ENCODE assay signal across 8 cellular contexts in genomic region chr14:35416108-35416750, GRCh38. TPM values are rescaled to one million over a fixed set of nuclear protein-coding genes. Genes with fewer than 3 reads are reported as not detected.
DNase-seq lines count a peak whose midpoint lies in the region; ATAC-seq and TF ChIP-seq lines count a peak whose summit lies in the region.

No MANE protein-coding gene starts in this region.

- H3K36me3 ChIP-seq in prostate gland (no peaks in the 10 kb centered on the region), colonic mucosa (no peaks in the 10 kb centered on the region), testis (ENCODE audit: low read depth, missing control alignments) (no peaks in the 10 kb centered on the region)

- 36% methylated on average over 5 of the region's 5 CpGs for WGBS in prostate gland
- 55 to 67% methylated on average over 5 of the region's 5 CpGs for WGBS in testis, 2 donors

- intact Hi-C loops in prostate gland (cut with DNase I) = no loop called here
- intact Hi-C loops in colonic mucosa (cut with DNase I) = no loop called here
- intact Hi-C loops in testis (cut with DNase I; ENCODE audit: low total_unique reads) = loop anchor here (10.0 kb wide), 1 partner anchor 291 kb away; the partner anchor contains the start of genes PPP2R3C and PRORP

- H3K27me3 ChIP-seq in prostate gland (replicated peaks; ENCODE audit: insufficient read depth) (no peaks in the 10 kb centered on the region), colonic mucosa (no peaks in the 10 kb centered on the region), testis (no peaks in the 10 kb centered on the region)

- no peak for TF ChIP-seq POLR2A in prostate gland (IDR thresholded peaks at IDR 0.05)
- no peak for TF ChIP-seq POLR2A in testis (IDR thresholded peaks at IDR 0.05)

- H3K27ac Mint-ChIP-seq in naive thymus-derived CD8-positive, alpha-beta T cell = peak overlapping the region; percentile 85 to 97 (median 94)

- no peaks in the 10 kb centered on the region for H3K36me3 Mint-ChIP-seq in naive thymus-derived CD8-positive, alpha-beta T cell

- peak overlapping the region; percentile 36 to 80 (median 72) for H3K4me3 Mint-ChIP-seq in naive thymus-derived CD8-positive, alpha-beta T cell

- POLR2A ChIA-PET in naive thymus-derived CD8-positive, alpha-beta T cell (lab: Charles Lee) = interaction anchor here (0.5 to 2.8 kb wide), 11 partner anchors 12 to 370 kb away, joined by 3 to 65 read pairs (median 3); partner anchors contain the start of genes FAM177A1, NFKBIA, PPP2R3C and PRORP

- H3K4me1 ChIP-seq in prostate gland (replicated peaks) (no peaks in the 10 kb centered on the region), colonic mucosa (no peaks in the 10 kb centered on the region), testis (no peaks in the 10 kb centered on the region)

- no peaks in the 10 kb centered on the region for H3K9me3 Mint-ChIP-seq in naive thymus-derived CD8-positive, alpha-beta T cell

- DNase-seq in activated CD4-positive, alpha-beta T cell treated with anti-CD3 and anti-CD28 coated beads, Interleukin-2, amount 50 U/mL, for 4 hours = peak; percentile 68 to 77
- peak in 8 of 10 donors; percentile 15 to 73 (median 37) for DNase-seq in naive thymus-derived CD8-positive, alpha-beta T cell
- DNase-seq in prostate gland (ENCODE audit: low spot score) = no peak
- no peak for DNase-seq in NCI-H774 (lab: John Stamatoyannopoulos, UW)
- DNase-seq in colonic mucosa = no peak
- DNase-seq in testis = no peak

- H3K9me3 ChIP-seq in prostate gland = no peaks in the 10 kb centered on the region
- H3K9me3 ChIP-seq in colonic mucosa = no peaks in the 10 kb centered on the region
- H3K9me3 ChIP-seq in testis = no peaks in the 10 kb centered on the region

- no peak overlapping the region for H3K9ac ChIP-seq in colonic mucosa (ENCODE audit: low read depth in 2 of 2, low read length in 2 of 2)

- H3K4me3 ChIP-seq in prostate gland (no peak overlapping the region), colonic mucosa (no peak overlapping the region), testis (no peak overlapping the region)

- no peaks in the 10 kb centered on the region for H3K27me3 Mint-ChIP-seq in naive thymus-derived CD8-positive, alpha-beta T cell

- peaks cover 32 to 47% (median 42%) of the 10 kb centered on the region in 4 donors for H3K4me1 Mint-ChIP-seq in naive thymus-derived CD8-positive, alpha-beta T cell

- ATAC-seq in GM18511 (IDR thresholded peaks at IDR 0.05; ENCODE audit: unreplicated experiment) (peak; percentile 60), HG02852 (IDR thresholded peaks at IDR 0.05; ENCODE audit: unreplicated experiment) (peak; percentile 50)
- ATAC-seq in naive thymus-derived CD8-positive, alpha-beta T cell = peak; percentile 58 to 70

- no peak for TF ChIP-seq CTCF in prostate gland (IDR thresholded peaks at IDR 0.05)
- no peak for TF ChIP-seq CTCF in colonic mucosa (IDR thresholded peaks at IDR 0.05)
- TF ChIP-seq CTCF in testis (IDR thresholded peaks at IDR 0.05) = no peak

- no peak overlapping the region for H3K27ac ChIP-seq in prostate gland
- H3K27ac ChIP-seq in colonic mucosa = no peak overlapping the region
- H3K27ac ChIP-seq in testis = no peak overlapping the region

RNA-seq across cellular contexts. Expression of gene NFKBIA, which starts 11.7 kb away (rescaled TPM):
- total RNA-seq in naive thymus-derived CD8-positive, alpha-beta T cell = 100 to 1,000 TPM; 199 to 214 TPM
- 100 to 1,000 TPM; 194 to 328 (median 198) TPM for polyA plus RNA-seq in naive thymus-derived CD8-positive, alpha-beta T cell
- 100 to 1,000 TPM; 294 to 415 TPM for total RNA-seq in prostate gland
- total RNA-seq in colonic mucosa = 100 to 1,000 TPM in 1 of 2 donors, 10 to 100 TPM in 1; 78.2 to 125 TPM
- 100 to 1,000 TPM; 154 to 171 TPM for total RNA-seq in testis
- 64.7 TPM for polyA plus RNA-seq in testis (ENCODE audit: insufficient read depth, low read depth, low replicate concordance)

Comparison
In these comparisons a context has a peak if more than half of its experiments do, and no peak if none do; other contexts are left out.
1. DNase-seq: peak in activated CD4-positive, alpha-beta T cell treated with anti-CD3 and anti-CD28 coated beads, Interleukin-2, amount 50 U/mL, for 4 hours (2 of 2) and naive thymus-derived CD8-positive, alpha-beta T cell (8 of 10); none in prostate gland (single experiment), NCI-H774 (single experiment), colonic mucosa (single experiment) and testis (single experiment).
2. Peak in every context shown above with its lines, with median percentiles within 50 percentile points of each other: ATAC-seq.